11 cellular contexts compared by ENCODE assay signal in the genomic region with DNA sequence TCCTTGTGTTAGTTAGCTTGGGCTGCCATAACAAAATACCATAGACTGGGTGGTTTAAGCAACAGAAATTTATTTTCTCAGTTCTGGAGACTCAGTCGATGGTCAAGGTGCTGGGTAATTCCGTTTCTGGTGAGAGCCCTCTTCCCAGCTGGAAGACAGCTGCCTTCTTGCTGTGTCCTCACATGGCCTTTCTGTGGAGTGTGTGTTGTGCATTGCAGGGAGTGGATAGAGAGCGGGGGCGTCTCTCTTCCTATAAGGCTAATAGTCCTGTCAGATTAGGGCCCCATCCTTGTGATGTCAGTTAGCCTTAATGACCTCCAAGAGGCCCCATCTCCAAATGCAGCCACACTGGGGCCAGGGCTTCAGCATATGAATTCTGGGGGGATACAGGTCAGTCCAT. TPM values are rescaled to one million over a fixed set of nuclear protein-coding genes. Genes with fewer than 3 reads are reported as not detected.
DNase-seq lines count a peak whose midpoint lies in the region; ATAC-seq and TF ChIP-seq lines count a peak whose summit lies in the region.
"Had no signal": no experiment of that assay in that cellular context is flagged by ENCODE, and none has a peak within 500 bp of the region (broad histone marks: within the 10 kb centered on the region; RNA-seq: fewer than 3 reads in every experiment).

No MANE protein-coding gene starts in this region.

- H3K4me1 ChIP-seq in SJCRH30 = peaks cover 38% of the 10 kb centered on the region
- H3K4me1 ChIP-seq in gastrocnemius medialis = peaks cover 85 to 88% of the 10 kb centered on the region in 2 donors

- H3K9me3 ChIP-seq in SJCRH30 (replicated peaks) (0 out of 2 replicates have a peak, but pooled peaks cover 3% of the 10 kb centered on the region), gastrocnemius medialis (no peaks in the 10 kb centered on the region)

- no peak for TF ChIP-seq POLR2A in gastrocnemius medialis (IDR thresholded peaks at IDR 0.05)

- intact Hi-C loops in gastrocnemius medialis (cut with DNase I; ENCODE audit: low total_unique reads) = no loop called here

- H3K27me3 ChIP-seq in SJCRH30 (no peaks in the 10 kb centered on the region), gastrocnemius medialis (no peaks in the 10 kb centered on the region)

- TF ChIP-seq CTCF in fibroblast of mammary gland (conservative IDR thresholded peaks at IDR 0.05; ENCODE audit: control insufficient read depth, insufficient read depth, low read depth, low read length) = no peak
- TF ChIP-seq CTCF in gastrocnemius medialis (IDR thresholded peaks at IDR 0.05 in 4 of 5, conservative IDR thresholded peaks at IDR 0.05 in 1 of 5) = no peak

- ATAC-seq in gastrocnemius medialis (no peak), GM18858 (IDR thresholded peaks at IDR 0.05; ENCODE audit: unreplicated experiment) (no peak), HG02852 (IDR thresholded peaks at IDR 0.05; ENCODE audit: unreplicated experiment) (no peak), SK-N-SH treated with all-trans-retinoic acid at 6 μM for 48 hours (no peak; the same call in 2 of the 3 replicates)

- DNase-seq in DMS 273 treated with DMSO at 0.1 percent for 48 hours (lab: John Stamatoyannopoulos, UW) (peak; percentile 47), SJCRH30 (peak; percentile 65 to 81), fibroblast of mammary gland (ENCODE audit: low read depth) (peak; percentile 46), gastrocnemius medialis (no peak), germinal center (ENCODE audit: low spot score) (no peak)
- DNase-seq: midbrain, NCI-H187 treated with DMSO at 0.1 percent for 48 hours had no signal

- in situ Hi-C loops in gastrocnemius medialis (cut with MboI; ENCODE audit: low sequenced_read_pairs in 4 of 4) = no loop called here

- H3K36me3 ChIP-seq in SJCRH30 (peaks cover under 1% of the 10 kb centered on the region), gastrocnemius medialis (no peaks in the 10 kb centered on the region)

- H3K4me3 ChIP-seq in SJCRH30 (no peak overlapping the region), fibroblast of mammary gland (ENCODE audit: control insufficient read depth, low read depth, low read length) (no peak overlapping the region), gastrocnemius medialis (no peak overlapping the region)

- H3K27ac ChIP-seq in SJCRH30 (peak overlapping the region; percentile 41), gastrocnemius medialis (peak overlapping the region; percentile 68 to 83 (median 71))
- H3K27ac ChIP-seq: VCaP had no signal

TF ChIP-seq in SK-N-SH treated with all-trans-retinoic acid at 6 μM for 48 hours, 23 proteins besides CTCF, POLR2A, EP300 and RAD21:
- TF ChIP-seq ZNF70 (CRISPR knock-in tag; IDR thresholded peaks at IDR 0.05) (no peak), RARB (CRISPR knock-in tag; IDR thresholded peaks at IDR 0.05) (no peak), ZC3H10 (CRISPR knock-in tag; IDR thresholded peaks at IDR 0.05) (no peak), TOX (CRISPR knock-in tag; IDR thresholded peaks at IDR 0.05; ENCODE audit: borderline replicate concordance) (no peak), ZNF8 (CRISPR knock-in tag; IDR thresholded peaks at IDR 0.05) (no peak), ZFP30 (CRISPR knock-in tag; IDR thresholded peaks at IDR 0.05) (no peak), ZNF565 (CRISPR knock-in tag; conservative IDR thresholded peaks at IDR 0.05; ENCODE audit: low read depth) (no peak)
- TF ChIP-seq, protein P1, sequence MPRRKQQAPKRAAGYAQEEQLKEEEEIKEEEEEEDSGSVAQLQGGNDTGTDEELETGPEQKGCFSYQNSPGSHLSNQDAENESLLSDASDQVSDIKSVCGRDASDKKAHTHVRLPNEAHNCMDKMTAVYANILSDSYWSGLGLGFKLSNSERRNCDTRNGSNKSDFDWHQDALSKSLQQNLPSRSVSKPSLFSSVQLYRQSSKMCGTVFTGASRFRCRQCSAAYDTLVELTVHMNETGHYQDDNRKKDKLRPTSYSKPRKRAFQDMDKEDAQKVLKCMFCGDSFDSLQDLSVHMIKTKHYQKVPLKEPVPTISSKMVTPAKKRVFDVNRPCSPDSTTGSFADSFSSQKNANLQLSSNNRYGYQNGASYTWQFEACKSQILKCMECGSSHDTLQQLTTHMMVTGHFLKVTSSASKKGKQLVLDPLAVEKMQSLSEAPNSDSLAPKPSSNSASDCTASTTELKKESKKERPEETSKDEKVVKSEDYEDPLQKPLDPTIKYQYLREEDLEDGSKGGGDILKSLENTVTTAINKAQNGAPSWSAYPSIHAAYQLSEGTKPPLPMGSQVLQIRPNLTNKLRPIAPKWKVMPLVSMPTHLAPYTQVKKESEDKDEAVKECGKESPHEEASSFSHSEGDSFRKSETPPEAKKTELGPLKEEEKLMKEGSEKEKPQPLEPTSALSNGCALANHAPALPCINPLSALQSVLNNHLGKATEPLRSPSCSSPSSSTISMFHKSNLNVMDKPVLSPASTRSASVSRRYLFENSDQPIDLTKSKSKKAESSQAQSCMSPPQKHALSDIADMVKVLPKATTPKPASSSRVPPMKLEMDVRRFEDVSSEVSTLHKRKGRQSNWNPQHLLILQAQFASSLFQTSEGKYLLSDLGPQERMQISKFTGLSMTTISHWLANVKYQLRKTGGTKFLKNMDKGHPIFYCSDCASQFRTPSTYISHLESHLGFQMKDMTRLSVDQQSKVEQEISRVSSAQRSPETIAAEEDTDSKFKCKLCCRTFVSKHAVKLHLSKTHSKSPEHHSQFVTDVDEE (CRISPR knock-in tag; IDR thresholded peaks at IDR 0.05) = no peak
- TF ChIP-seq, protein P2, sequence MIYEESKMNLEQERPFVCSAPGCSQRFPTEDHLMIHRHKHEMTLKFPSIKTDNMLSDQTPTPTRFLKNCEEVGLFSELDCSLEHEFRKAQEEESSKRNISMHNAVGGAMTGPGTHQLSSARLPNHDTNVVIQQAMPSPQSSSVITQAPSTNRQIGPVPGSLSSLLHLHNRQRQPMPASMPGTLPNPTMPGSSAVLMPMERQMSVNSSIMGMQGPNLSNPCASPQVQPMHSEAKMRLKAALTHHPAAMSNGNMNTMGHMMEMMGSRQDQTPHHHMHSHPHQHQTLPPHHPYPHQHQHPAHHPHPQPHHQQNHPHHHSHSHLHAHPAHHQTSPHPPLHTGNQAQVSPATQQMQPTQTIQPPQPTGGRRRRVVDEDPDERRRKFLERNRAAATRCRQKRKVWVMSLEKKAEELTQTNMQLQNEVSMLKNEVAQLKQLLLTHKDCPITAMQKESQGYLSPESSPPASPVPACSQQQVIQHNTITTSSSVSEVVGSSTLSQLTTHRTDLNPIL (CRISPR knock-in tag; IDR thresholded peaks at IDR 0.05; ENCODE audit: low read depth) = no peak

RNA-seq across cellular contexts. Expression of gene CHMP4B, which starts 19.2 kb away (rescaled TPM):
- 45.0 and 51.9 TPM in 2 replicates for total RNA-seq in SJCRH30 (2014; rRNA removed; shearing (Covaris generic))
- 100 to 1,000 TPM in 1 of 4 donors, 10 to 100 TPM in 3; 57.4 to 109 (median 82.7) TPM for total RNA-seq in gastrocnemius medialis

Comparison
In these comparisons a context has a peak if more than half of its experiments do, and no peak if none do; other contexts are left out.
1. DNase-seq: peak in DMS 273 treated with DMSO at 0.1 percent for 48 hours (single experiment), SJCRH30 (2 of 2) and fibroblast of mammary gland (single experiment); none in gastrocnemius medialis (0 of 2) and germinal center (single experiment).